In genomic region chr9:2727966-2728613, GRCh38 we compare ENCODE assay signal across 8 cellular contexts. TPM values are rescaled to one million over a fixed set of nuclear protein-coding genes. Genes with fewer than 3 reads are reported as not detected.
DNase-seq lines count a peak whose midpoint lies in the region; ATAC-seq lines count a peak whose summit lies in the region.

No MANE protein-coding gene starts in this region.

- in situ Hi-C loops in Caki2 (cut with HindIII; ENCODE audit: low pct_unique_long_range_greater_than_20kb, low sequenced_read_pairs) = no loop called here

- DNase-seq in Caki2 (ENCODE audit: low read depth) (peak; percentile 69), NCI-H2227 treated with DMSO at 0.1 percent for 48 hours (lab: John Stamatoyannopoulos, UW) (peak; percentile 31), amniotic stem cell (lab: John Stamatoyannopoulos, UW) (peak; percentile 19), iPS-NIHi7 (ENCODE audit: extremely low spot score) (peak; percentile 35)
- no peak for DNase-seq in stimulated activated naive CD8-positive, alpha-beta T cell treated with anti-CD3 and anti-CD28 coated beads, Interleukin-15, Interleukin-2, amounts not matched to agents 100 U/mL and 50 U/mL, for 24 hours
- DNase-seq in activated CD4-positive, alpha-beta T cell treated with anti-CD3 and anti-CD28 coated beads for 4 hours = no peak

- ATAC-seq in GM19324 (IDR thresholded peaks at IDR 0.05; ENCODE audit: low FRiP score, unreplicated experiment) = peak; percentile 69
- ATAC-seq in HG03139 (IDR thresholded peaks at IDR 0.05; ENCODE audit: unreplicated experiment) = peak; percentile 82
- peak; percentile 9 for ATAC-seq in stimulated activated naive CD8-positive, alpha-beta T cell treated with anti-CD3 and anti-CD28 coated beads, Interleukin-15, Interleukin-2, amounts not matched to agents 100 U/mL and 50 U/mL, for 24 hours

RNA-seq across cellular contexts. Expression of gene KCNV2, which starts 10.8 kb away (rescaled TPM):
- total RNA-seq in Caki2 (2014; rRNA removed; shearing (Covaris generic); ENCODE audit: low replicate concordance) = not detected in 2 replicates

Comparison
In these comparisons a context has a peak if more than half of its experiments do, and no peak if none do; other contexts are left out.
1. DNase-seq: peak in Caki2 (single experiment), NCI-H2227 treated with DMSO at 0.1 percent for 48 hours (single experiment), amniotic stem cell (single experiment) and iPS-NIHi7 (single experiment); none in stimulated activated naive CD8-positive, alpha-beta T cell treated with anti-CD3 and anti-CD28 coated beads, Interleukin-15, Interleukin-2, amounts not matched to agents 100 U/mL and 50 U/mL, for 24 hours (single experiment) and activated CD4-positive, alpha-beta T cell treated with anti-CD3 and anti-CD28 coated beads for 4 hours (0 of 2).
2. ATAC-seq: peak in every context shown above with its lines; median percentile 82 in HG03139; 69 in GM19324; 9 in stimulated activated naive CD8-positive, alpha-beta T cell treated with anti-CD3 and anti-CD28 coated beads, Interleukin-15, Interleukin-2, amounts not matched to agents 100 U/mL and 50 U/mL, for 24 hours.